In genomic region chr17:13337864-13338371, GRCh38 we compare ENCODE assay signal across 8 cellular contexts.
DNase-seq lines count a peak whose midpoint lies in the region; ATAC-seq, FAIRE-seq and TF ChIP-seq lines count a peak whose summit lies in the region.

No MANE protein-coding gene starts in this region.

- H4K20me1 ChIP-seq in BLaER1 = no peaks in the 10 kb centered on the region
- no peaks in the 10 kb centered on the region for H4K20me1 ChIP-seq in HepG2 (ENCODE audit: insufficient read depth, low read length)

- no peak overlapping the region for H3K9ac ChIP-seq in BLaER1
- H3K9ac ChIP-seq in HepG2 (ENCODE audit: insufficient read depth, low read depth, low read length) = no peak overlapping the region

- 13% methylated on average over 12 of the region's 12 CpGs for WGBS in HepG2 (ENCODE audit: low lambda C conversion rate)

- H3K36me3 ChIP-seq in BLaER1 (no peaks in the 10 kb centered on the region), breast epithelium (no peaks in the 10 kb centered on the region), HepG2 (replicated peaks in 1 of 2; ENCODE audit: control insufficient read depth in 1 of 2, insufficient read depth in 2 of 2, low read length in 2 of 2) (no peaks in the 10 kb centered on the region), vagina (no peaks in the 10 kb centered on the region)

- no peak overlapping the region for H3K4me3 ChIP-seq in BLaER1
- peak overlapping the region in 2 of 3 donors; percentile 5 to 52 for H3K4me3 ChIP-seq in breast epithelium
- peak overlapping the region in 2 of 3 experiments; percentile 5 to 9; a peak in 1 of 6 replicates for H3K4me3 ChIP-seq in HepG2 (replicated peaks in 1 of 3; ENCODE audit: insufficient read depth in 1 of 3, low read depth in 2 of 3, low read length in 3 of 3)
- H3K4me3 ChIP-seq in vagina = peak overlapping the region; percentile 25 to 26

- no peak for FAIRE-seq in HepG2 (lab: Jason Lieb, UNC)

- no peaks in the 10 kb centered on the region for H3K4me1 ChIP-seq in BLaER1
- no peaks in the 10 kb centered on the region for H3K4me1 ChIP-seq in breast epithelium
- peaks cover 10% of the 10 kb centered on the region for H3K4me1 ChIP-seq in HepG2 (ENCODE audit: insufficient read depth, low read length)
- peaks cover 6% of the 10 kb centered on the region for H3K4me1 ChIP-seq in vagina

- TF ChIP-seq POLR2A in breast epithelium (IDR thresholded peaks at IDR 0.05) = no peak
- no peak for TF ChIP-seq POLR2A in HepG2 (IDR thresholded peaks at IDR 0.05; ENCODE audit: insufficient read depth in 1 of 2, low read depth in 2 of 2, low read length in 2 of 2)
- no peak for TF ChIP-seq POLR2A in vagina (IDR thresholded peaks at IDR 0.05)

- POLR2A ChIA-PET in HepG2 (lab: Yijun Ruan, JAX) = no interaction called here

- DNase-seq in GM13977 (ENCODE audit: low spot score) (peak; percentile 22), NCI-H774 (lab: John Stamatoyannopoulos, UW) (peak; percentile 46), breast epithelium (ENCODE audit: low spot score in 2 of 2) (no peak), HepG2 (ENCODE audit: low spot score) (peak; percentile 42), vagina (ENCODE audit: extremely low spot score in 2 of 2) (no peak)
- no peak for DNase-seq in stimulated activated CD4-positive, alpha-beta T cell treated with anti-CD3 and anti-CD28 coated beads, Interleukin-2, amount 100 ng/mL, for 48 hours

- H3K27ac ChIP-seq in BLaER1 = no peak overlapping the region
- no peak overlapping the region for H3K27ac ChIP-seq in breast epithelium
- H3K27ac ChIP-seq in HepG2 (ENCODE audit: extremely low read length, insufficient read depth, low read length) = no peak overlapping the region
- H3K27ac ChIP-seq in vagina = no peak overlapping the region

- no peaks in the 10 kb centered on the region for H3K79me2 ChIP-seq in HepG2 (ENCODE audit: insufficient read depth, low read length)

- no peak overlapping the region for H2AFZ ChIP-seq in HepG2 (ENCODE audit: low read length)

- peak; percentile 66 for TF ChIP-seq CTCF in GM13977 (IDR thresholded peaks at IDR 0.05; ENCODE audit: extremely low read depth, insufficient read depth, missing control alignments)
- TF ChIP-seq CTCF in breast epithelium (IDR thresholded peaks at IDR 0.05) = peak; percentile 32 to 60 (median 51)
- TF ChIP-seq CTCF in HepG2 (CRISPR knock-in tag; IDR thresholded peaks at IDR 0.05) = peak; percentile 79
- peak in 2 of 3 experiments; percentile 38 to 55 for TF ChIP-seq CTCF in vagina (IDR thresholded peaks at IDR 0.05)

- ATAC-seq in HepG2 (no peak), HG03280 (IDR thresholded peaks at IDR 0.05; ENCODE audit: unreplicated experiment) (no peak)

- TF ChIP-seq RAD21 in HepG2 (CRISPR knock-in tag; IDR thresholded peaks at IDR 0.05) = peak; percentile 64; the same call in 1 of the 2 replicates

- TF ChIP-seq EP300 in HepG2 (IDR thresholded peaks at IDR 0.05; ENCODE audit: low read depth in 2 of 2, low read length in 2 of 2) (no peak), HepG2 (CRISPR knock-in tag; IDR thresholded peaks at IDR 0.05; ENCODE audit: borderline replicate concordance) (no peak)

- intact Hi-C loops in breast epithelium (cut with DNase I; ENCODE audit: low total_unique reads) = no loop called here
- intact Hi-C loops in HepG2 (cut with micrococcal nuclease; ENCODE audit: unreplicated experiment) = loop anchor here (1.0 to 5.0 kb wide), 3 partner anchors 32 to 257 kb away; no protein-coding TSS in a partner anchor
- intact Hi-C loops in vagina (cut with DNase I) = no loop called here

- in situ Hi-C loops in GM13977 (cut with MboI; ENCODE audit: low pct_unique_long_range_greater_than_20kb, low sequenced_read_pairs, unreplicated experiment) = no loop called here
- in situ Hi-C loops in HepG2 (cut with HindIII; ENCODE audit: extremely low pct_ligation_motif_present, low pct_unique_long_range_greater_than_20kb) = loop anchor here (10.0 kb wide), 1 partner anchor 257 kb away; no protein-coding TSS in a partner anchor

- H3K4me2 ChIP-seq in BLaER1 (peak overlapping the region; percentile 46), HepG2 (ENCODE audit: low read depth, low read length) (peak overlapping the region; percentile 48)

- CTCF ChIA-PET in HepG2 (lab: Yijun Ruan, JAX; ENCODE audit: low intra/inter-chr PET ratio, low total read pairs) = interaction anchor here (1.1 to 2.3 kb wide), 2 partner anchors 78 to 257 kb away, joined by 3 to 14 read pairs; no protein-coding TSS in a partner anchor

- no TSS peak for BruUV-seq in HepG2 (replicated peaks; lab: Mats Ljungman, UMichigan)

- H3K27me3 ChIP-seq in BLaER1 (no peaks in the 10 kb centered on the region), breast epithelium (no peaks in the 10 kb centered on the region), HepG2 (ENCODE audit: control insufficient read depth in 1 of 2, insufficient read depth in 2 of 2, low read length in 2 of 2) (no peaks in the 10 kb centered on the region), vagina (no peaks in the 10 kb centered on the region)

- H3K9me3 ChIP-seq in BLaER1 (no peaks in the 10 kb centered on the region), breast epithelium (no peaks in the 10 kb centered on the region), HepG2 (ENCODE audit: low read length) (no peaks in the 10 kb centered on the region), vagina (no peaks in the 10 kb centered on the region)

TF ChIP-seq in HepG2, 621 proteins besides CTCF, POLR2A, EP300 and RAD21 (continues in another document):
- TF ChIP-seq MAFF (IDR thresholded peaks at IDR 0.05; ENCODE audit: low read depth, low read length) = 0 out of 2 replicates have a peak, but pooled peaks have one; percentile 20
- TF ChIP-seq ZNF296 (CRISPR knock-in tag; conservative IDR thresholded peaks at IDR 0.05) = no peak
- TF ChIP-seq ZGPAT (CRISPR knock-in tag; IDR thresholded peaks at IDR 0.05) = no peak
- peak; percentile 45; the same call in 1 of the 2 replicates for TF ChIP-seq ARID3A (IDR thresholded peaks at IDR 0.05; ENCODE audit: low read depth, low read length)
- no peak for TF ChIP-seq ARHGAP35 (CRISPR knock-in tag; IDR thresholded peaks at IDR 0.05; ENCODE audit: borderline replicate concordance)
- TF ChIP-seq ZNF597 (CRISPR knock-in tag; IDR thresholded peaks at IDR 0.05) = no peak
- TF ChIP-seq SMC3 (IDR thresholded peaks at IDR 0.05; ENCODE audit: low read length) = peak; percentile 92
- no peak for TF ChIP-seq ZNF816 (CRISPR knock-in tag; IDR thresholded peaks at IDR 0.05; ENCODE audit: borderline replicate concordance)
- no peak for TF ChIP-seq SIX4 (CRISPR knock-in tag; IDR thresholded peaks at IDR 0.05)
- TF ChIP-seq HOXA3 (CRISPR knock-in tag; IDR thresholded peaks at IDR 0.05) = no peak
- 0 out of 2 replicates have a peak, but pooled peaks have one; percentile 36 for TF ChIP-seq MED1 (CRISPR knock-in tag; IDR thresholded peaks at IDR 0.05)
- TF ChIP-seq NFKBIZ (CRISPR knock-in tag; IDR thresholded peaks at IDR 0.05) = no peak
- no peak for TF ChIP-seq NFATC3 (CRISPR knock-in tag; IDR thresholded peaks at IDR 0.05)

Comparison
In these comparisons a context has a peak if more than half of its experiments do, and no peak if none do; other contexts are left out.
1. DNase-seq: peak in GM13977 (single experiment), NCI-H774 (single experiment) and HepG2 (single experiment); none in breast epithelium (0 of 2), vagina (0 of 2) and stimulated activated CD4-positive, alpha-beta T cell treated with anti-CD3 and anti-CD28 coated beads, Interleukin-2, amount 100 ng/mL, for 48 hours (0 of 2).
2. Peak in every context shown above with its lines, with median percentiles within 50 percentile points of each other: CTCF ChIP-seq.